24 cellular contexts compared by ENCODE assay signal in the genomic region with DNA sequence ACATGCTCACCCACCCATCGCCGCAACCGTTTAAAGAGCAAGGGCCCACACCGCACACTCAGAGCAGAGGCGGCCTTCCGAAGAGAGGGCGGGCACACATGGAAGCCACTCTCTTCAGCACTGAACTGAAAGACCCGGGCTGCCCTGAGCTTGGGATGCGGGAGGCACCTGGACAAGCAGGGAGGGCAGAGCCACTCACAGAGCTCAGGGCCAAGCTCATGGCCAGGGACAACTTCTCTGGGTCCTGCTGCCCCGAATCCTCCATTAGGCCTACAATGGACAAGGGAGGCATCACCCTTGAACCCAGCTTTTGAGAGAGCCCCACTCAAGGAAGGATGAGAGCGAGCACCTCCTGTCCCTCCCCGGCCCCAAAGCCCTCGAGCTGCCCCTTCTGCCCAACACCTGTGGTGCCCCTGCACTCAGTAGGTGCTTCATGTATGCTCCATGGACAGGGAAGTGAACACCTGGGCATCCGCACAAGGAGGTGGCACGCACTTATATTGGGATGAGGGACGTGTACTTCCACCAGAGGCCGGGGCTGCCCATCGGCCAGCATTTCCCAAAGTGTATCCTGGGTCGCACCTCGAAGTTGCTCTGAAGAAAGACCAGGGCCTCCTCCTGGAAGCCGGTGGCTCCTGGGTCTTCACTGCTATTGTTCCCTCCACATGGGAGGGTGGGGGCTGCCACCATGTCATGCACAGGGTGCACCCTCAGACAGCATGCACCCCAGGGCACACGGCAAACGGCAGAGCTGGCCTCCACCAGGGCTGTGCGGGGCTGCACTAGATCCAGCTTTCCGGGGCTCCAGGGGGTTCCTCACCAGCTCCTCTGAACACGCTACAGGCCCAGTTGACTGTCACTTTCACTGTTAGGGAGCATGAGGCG.
"Had no signal": no experiment of that assay in that cellular context is flagged by ENCODE, and none has a peak within 500 bp of the region (broad histone marks: within the 10 kb centered on the region; RNA-seq: fewer than 3 reads in every experiment).

No MANE protein-coding gene starts in this region.

- H3K27ac Mint-ChIP-seq: activated CD8-positive, alpha-beta T cell treated with anti-CD3 and anti-CD28 coated beads for 36 hours; activated naive CD4-positive, alpha-beta T cell treated with anti-CD3 and anti-CD28 coated beads, Interleukin-2, amount 10 ng/mL, durations not matched to agents 7 days and 5 days; activated naive CD8-positive, alpha-beta T cell treated with anti-CD3 and anti-CD28 coated beads for 36 hours; activated T-cell treated with anti-CD3 and anti-CD28 coated beads, Interleukin-2, amount 50 U/mL, for 72 hours; activated T-helper 2 cell treated with anti-CD3 and anti-CD28 coated beads, Interferon-gamma antibody, Interleukin-2, Interleukin-4, amounts not matched to agents 10 μg/mL and 5 μg/mL and 100 μg/mL, durations not matched to agents 14 hours and 24 hours and 36 hours had no signal

- H3K4me3 Mint-ChIP-seq: activated CD8-positive, alpha-beta T cell treated with anti-CD3 and anti-CD28 coated beads for 36 hours; activated naive CD4-positive, alpha-beta T cell treated with anti-CD3 and anti-CD28 coated beads, Interleukin-2, amount 10 ng/mL, durations not matched to agents 7 days and 5 days; activated naive CD8-positive, alpha-beta T cell treated with anti-CD3 and anti-CD28 coated beads for 36 hours; activated T-cell treated with anti-CD3 and anti-CD28 coated beads, Interleukin-2, amount 50 U/mL, for 72 hours had no signal

- H3K27ac ChIP-seq: VCaP had no signal

- H3K4me1 Mint-ChIP-seq: activated naive CD4-positive, alpha-beta T cell treated with anti-CD3 and anti-CD28 coated beads, Interleukin-2, amount 10 ng/mL, durations not matched to agents 7 days and 5 days; activated naive CD8-positive, alpha-beta T cell treated with anti-CD3 and anti-CD28 coated beads for 36 hours had no signal

- H3K27me3 Mint-ChIP-seq: activated naive CD8-positive, alpha-beta T cell treated with anti-CD3 and anti-CD28 coated beads for 36 hours had no signal

- H3K36me3 Mint-ChIP-seq: activated naive CD4-positive, alpha-beta T cell treated with anti-CD3 and anti-CD28 coated beads, Interleukin-2, amount 10 ng/mL, durations not matched to agents 7 days and 5 days; activated naive CD8-positive, alpha-beta T cell treated with anti-CD3 and anti-CD28 coated beads for 36 hours had no signal

- H3K9me3 Mint-ChIP-seq: activated CD8-positive, alpha-beta T cell treated with anti-CD3 and anti-CD28 coated beads for 36 hours; activated naive CD4-positive, alpha-beta T cell treated with anti-CD3 and anti-CD28 coated beads, Interleukin-2, amount 10 ng/mL, durations not matched to agents 7 days and 5 days; activated naive CD8-positive, alpha-beta T cell treated with anti-CD3 and anti-CD28 coated beads for 36 hours; activated T-cell treated with anti-CD3 and anti-CD28 coated beads, Interleukin-2, amount 50 U/mL, for 72 hours; activated T-helper 2 cell treated with anti-CD3 and anti-CD28 coated beads, Interferon-gamma antibody, Interleukin-2, Interleukin-4, amounts not matched to agents 10 μg/mL and 5 μg/mL and 100 μg/mL, durations not matched to agents 14 hours and 24 hours and 36 hours had no signal

- DNase-seq: activated CD4-positive, alpha-beta T cell treated with anti-CD3 and anti-CD28 coated beads for 4 hours; activated CD8-positive, alpha-beta memory T cell treated with anti-CD3 and anti-CD28 coated beads, Interleukin-2, amount 50 U/mL, for 4 hours; activated CD8-positive, alpha-beta T cell treated with anti-CD3 and anti-CD28 coated beads for 36 hours; activated gamma-delta T cell treated with Interleukin-2 at 50 U/mL for 16 hours; activated naive CD4-positive, alpha-beta T cell treated with anti-CD3 and anti-CD28 coated beads, Interleukin-2, amount 10 ng/mL, durations not matched to agents 7 days and 5 days; activated naive CD8-positive, alpha-beta T cell treated with anti-CD3 and anti-CD28 coated beads for 36 hours; activated T-cell treated with anti-CD3 and anti-CD28 coated beads, Interleukin-2, amount 50 U/mL, for 72 hours; anterior cingulate cortex; central memory CD4-positive, alpha-beta T cell; Kasumi-1; KBM-7; NCI-H1105 treated with DMSO at 0.1 percent for 48 hours; NCI-H1436 treated with DMSO at 0.1 percent for 48 hours; NCI-H187; NCI-H2081; NCI-H510A treated with DMSO at 0.1 percent for 48 hours; NCI-H69; NK-92 treated with Interleukin-12 subunit alpha and Interleukin-12 subunit beta, amount 100 ng/mL, for 24 hours; OCI-M1; RPMI8226; SHP77 treated with DMSO at 0.1 percent for 48 hours; T-helper 2 cell had no signal
